Comparison of ENCODE assay signal across 23 cellular contexts in genomic region chrX:100363926-100364325, GRCh38. TPM values are rescaled to one million over a fixed set of nuclear protein-coding genes. Genes with fewer than 3 reads are reported as not detected.
DNase-seq lines count a peak whose midpoint lies in the region; ATAC-seq, FAIRE-seq and TF ChIP-seq lines count a peak whose summit lies in the region.
"Had no signal": no experiment of that assay in that cellular context is flagged by ENCODE, and none has a peak within 500 bp of the region (broad histone marks: within the 10 kb centered on the region; RNA-seq: fewer than 3 reads in every experiment).

No MANE protein-coding gene starts in this region.

- H3K9me3 ChIP-seq in H1 (ENCODE audit: insufficient read depth in 2 of 2, low read depth in 1 of 2, low read length in 1 of 2) = no peaks in the 10 kb centered on the region
- H3K9me3 ChIP-seq: BLaER1 treated with 17β-estradiol and CSF1 and Interleukin-3, amounts not matched to agents 10 nM and 100 nM; SK-N-SH had no signal

- H3K4me1 Mint-ChIP-seq in nephron progenitor cell = peaks cover 76% of the 10 kb centered on the region
- H3K4me1 Mint-ChIP-seq in effector memory CD8-positive, alpha-beta T cell (ENCODE audit: low read depth in 2 of 2) = no peaks in the 10 kb centered on the region
- H3K4me1 Mint-ChIP-seq: CD8-positive, alpha-beta memory T cell; T-cell had no signal

- no peak overlapping the region for H2BK12ac ChIP-seq in H1 (ENCODE audit: low read depth, low read length)

- peaks cover 0 to 3% (median 0%) of the 10 kb centered on the region in 4 experiments; a peak in 1 of 7 replicates for H3K4me1 ChIP-seq in H1 (replicated peaks in 1 of 4; ENCODE audit: control insufficient read depth in 3 of 4, insufficient read depth in 4 of 4, low read length in 3 of 4)

- no peak overlapping the region for H2BK5ac ChIP-seq in H1 (ENCODE audit: low read depth, low read length)

- no peak overlapping the region for H3K23ac ChIP-seq in H1 (ENCODE audit: insufficient read length)

- FAIRE-seq in H1 (lab: Jason Lieb, UNC) = no peak

- no peak for TF ChIP-seq EP300 in H1 (IDR thresholded peaks at IDR 0.05; ENCODE audit: borderline replicate concordance in 1 of 2, low read depth in 2 of 2, low read length in 2 of 2)

- H3K9me3 Mint-ChIP-seq in nephron progenitor cell = no peaks in the 10 kb centered on the region
- no peaks in the 10 kb centered on the region for H3K9me3 Mint-ChIP-seq in effector memory CD8-positive, alpha-beta T cell
- H3K9me3 Mint-ChIP-seq: CD8-positive, alpha-beta memory T cell; T-cell had no signal

- H3K79me1 ChIP-seq in H1 (ENCODE audit: low read depth, low read length) = no peaks in the 10 kb centered on the region

- H4K91ac ChIP-seq in H1 (replicated peaks; ENCODE audit: insufficient read length, low read length) = no peak overlapping the region

- no peak overlapping the region for H3K4ac ChIP-seq in H1 (replicated peaks; ENCODE audit: insufficient read length, low read depth, low read length)

- no peaks in the 10 kb centered on the region for H3K27me3 Mint-ChIP-seq in nephron progenitor cell (ENCODE audit: low read depth, poor library complexity)
- no peaks in the 10 kb centered on the region for H3K27me3 Mint-ChIP-seq in effector memory CD8-positive, alpha-beta T cell

- H3K23me2 ChIP-seq in H1 (ENCODE audit: low read depth, low read length) = no peaks in the 10 kb centered on the region

- no peak overlapping the region for H2BK15ac ChIP-seq in H1 (ENCODE audit: low read length)

- peaks cover 10% of the 10 kb centered on the region for H3K36me3 Mint-ChIP-seq in nephron progenitor cell (ENCODE audit: low read depth)
- H3K36me3 Mint-ChIP-seq in effector memory CD8-positive, alpha-beta T cell (ENCODE audit: insufficient read depth) = no peaks in the 10 kb centered on the region
- H3K36me3 Mint-ChIP-seq: CD8-positive, alpha-beta memory T cell; T-cell had no signal

- H2BK20ac ChIP-seq in H1 (ENCODE audit: low read length) = no peak overlapping the region

- no peak overlapping the region for H3K9ac ChIP-seq in H1 (replicated peaks in 1 of 4; ENCODE audit: extremely low read depth in 1 of 4, low read depth in 3 of 4, low read length in 3 of 4)
- H3K9ac ChIP-seq: BLaER1 treated with 17β-estradiol and CSF1 and Interleukin-3, amounts not matched to agents 10 nM and 100 nM; KMS-11; SK-N-SH had no signal

- no peak for ATAC-seq in effector memory CD8-positive, alpha-beta T cell (replicated peaks)
- ATAC-seq: HCT116, T-cell had no signal

- H2AK5ac ChIP-seq in H1 (ENCODE audit: low read depth, low read length) = no peak overlapping the region

- CTCF ChIA-PET in H1 (lab: Charles Lee; ENCODE audit: partially characterized antibody) (interaction anchor here (1.3 kb wide), 1 partner anchor 49 kb away, joined by 5 read pairs; no protein-coding TSS in a partner anchor), RWPE1 (lab: Yijun Ruan, JAX) (no interaction called here)

- POLR2A ChIA-PET in H1 (lab: Charles Lee; ENCODE audit: partially characterized antibody) (no interaction called here), RWPE1 (lab: Yijun Ruan, JAX; ENCODE audit: low non-redundant PET) (no interaction called here)

- H3K56ac ChIP-seq in H1 (replicated peaks; ENCODE audit: insufficient read length, low read depth, low read length) = no peak overlapping the region

- H3K14ac ChIP-seq in H1 (ENCODE audit: insufficient read length) = no peak overlapping the region

- H2AFZ ChIP-seq in H1 (ENCODE audit: low read length) = no peak overlapping the region

- peak; percentile 15 for DNase-seq in ELF-1 (ENCODE audit: low read depth, low spot score)
- peak; percentile 0 for DNase-seq in NB4 (ENCODE audit: low read depth)
- DNase-seq in H1 (ENCODE audit: low read depth in 1 of 2, low spot score in 2 of 2) = no peak
- DNase-seq in nephron progenitor cell = peak; percentile 59
- DNase-seq in putamen (ENCODE audit: low spot score) = no peak
- DNase-seq in RWPE1 (ENCODE audit: low spot score) = no peak
- no peak for DNase-seq in CD1c-positive myeloid dendritic cell (ENCODE audit: extremely low spot score)
- no peak for DNase-seq in effector memory CD8-positive, alpha-beta T cell
- DNase-seq: CD8-positive, alpha-beta memory T cell; DMS79 treated with DMSO at 0.1 percent for 48 hours; NCI-H1417 treated with DMSO at 0.1 percent for 48 hours; NCI-H187 treated with DMSO at 0.1 percent for 48 hours; NCI-H2171; NK-92 treated with Interleukin-12 subunit alpha and Interleukin-12 subunit beta, amount 100 ng/mL, for 24 hours; SHP77 treated with DMSO at 0.1 percent for 48 hours; SK-N-SH; T-cell had no signal

- 66% methylated on average over 3 of the region's 3 CpGs; no CpG with 5 or more reads in 1 of the 2 experiments for WGBS in H1 (ENCODE audit: extremely low coverage in 1 of 2, insufficient coverage in 1 of 2, insufficient read length in 1 of 2, insufficient replicate concordance in 2 of 2, low coverage in 1 of 2, low lambda C conversion rate in 2 of 2, missing lambda C conversion rate in 1 of 2), 2 experiments

- no peak overlapping the region for H4K8ac ChIP-seq in H1 (ENCODE audit: extremely low read depth, insufficient read depth, low read length)

- H3K27ac ChIP-seq in H1 (ENCODE audit: low read depth, low read length) (no peak overlapping the region), RWPE1 (no peak overlapping the region)
- H3K27ac ChIP-seq: BLaER1 treated with 17β-estradiol and CSF1 and Interleukin-3, amounts not matched to agents 10 nM and 100 nM; KMS-11 had no signal

- no peak overlapping the region for H3K4me3 Mint-ChIP-seq in nephron progenitor cell
- no peak overlapping the region for H3K4me3 Mint-ChIP-seq in effector memory CD8-positive, alpha-beta T cell
- H3K4me3 Mint-ChIP-seq: CD8-positive, alpha-beta memory T cell; T-cell had no signal

- no peaks in the 10 kb centered on the region for H3K36me3 ChIP-seq in H1 (ENCODE audit: control insufficient read depth in 2 of 4, insufficient read depth in 4 of 4, low read length in 3 of 4)
- H3K36me3 ChIP-seq: BLaER1 treated with 17β-estradiol and CSF1 and Interleukin-3, amounts not matched to agents 10 nM and 100 nM had no signal

- no peak for TF ChIP-seq CTCF in NB4 (IDR thresholded peaks at IDR 0.05; ENCODE audit: low read depth, low read length)
- no peak for TF ChIP-seq CTCF in H1 (IDR thresholded peaks at IDR 0.05; ENCODE audit: control extremely low read depth in 1 of 3, insufficient read depth in 1 of 3, low read depth in 1 of 3, low read length in 3 of 3)
- TF ChIP-seq CTCF in nephron progenitor cell (IDR thresholded peaks at IDR 0.05) = no peak
- TF ChIP-seq CTCF in RWPE1 (conservative IDR thresholded peaks at IDR 0.05; ENCODE audit: low read depth) = no peak

- H3K4me2 ChIP-seq in H1 (ENCODE audit: insufficient read depth in 1 of 2, low read depth in 2 of 2, low read length in 2 of 2) = no peak overlapping the region
- H3K4me2 ChIP-seq: BLaER1 treated with 17β-estradiol and CSF1 and Interleukin-3, amounts not matched to agents 10 nM and 100 nM; KMS-11; SK-N-SH had no signal

- no peaks in the 10 kb centered on the region for H3K79me2 ChIP-seq in H1 (ENCODE audit: control insufficient read depth in 1 of 2, insufficient read depth in 2 of 2, low read length in 2 of 2)

- no peak overlapping the region for H4K5ac ChIP-seq in H1 (ENCODE audit: insufficient read length, low read depth, low read length)

- H2BK120ac ChIP-seq in H1 (replicated peaks; ENCODE audit: low read depth, low read length) = no peak overlapping the region

- H3K27ac Mint-ChIP-seq in nephron progenitor cell = peak overlapping the region; percentile 90
- no peak overlapping the region for H3K27ac Mint-ChIP-seq in effector memory CD8-positive, alpha-beta T cell
- H3K27ac Mint-ChIP-seq: CD8-positive, alpha-beta memory T cell; T-cell had no signal

- no peaks in the 10 kb centered on the region for H4K20me1 ChIP-seq in H1 (replicated peaks in 1 of 2; ENCODE audit: control insufficient read depth in 1 of 2, insufficient read depth in 2 of 2, low read length in 2 of 2)

- no peak for TF ChIP-seq RAD21 in H1 (IDR thresholded peaks at IDR 0.05 in 1 of 2, conservative IDR thresholded peaks at IDR 0.05 in 1 of 2; ENCODE audit: low read depth in 2 of 2, low read length in 2 of 2)

- no peak overlapping the region for H3K18ac ChIP-seq in H1 (ENCODE audit: extremely low read depth, low read length)

- TF ChIP-seq POLR2A in NB4 (IDR thresholded peaks at IDR 0.05; ENCODE audit: extremely low read depth, insufficient read length) = no peak
- no peak for TF ChIP-seq POLR2A in H1 (IDR thresholded peaks at IDR 0.05; ENCODE audit: control extremely low read depth in 1 of 2, low read depth in 2 of 2, low read length in 2 of 2)

- H3K27me3 ChIP-seq in H1 (replicated peaks in 1 of 4; ENCODE audit: control insufficient read depth in 3 of 4, extremely low read depth in 1 of 4, insufficient read depth in 3 of 4, low read length in 3 of 4) = no peaks in the 10 kb centered on the region

- H3K4me3 ChIP-seq in NB4 (ENCODE audit: low read depth, low read length) = no peak overlapping the region
- H3K4me3 ChIP-seq in H1 (ENCODE audit: extremely low read depth in 1 of 4, insufficient read depth in 2 of 4, low read depth in 3 of 4, low read length in 4 of 4) = no peak overlapping the region
- H3K4me3 ChIP-seq: BLaER1 treated with 17β-estradiol and CSF1 and Interleukin-3, amounts not matched to agents 10 nM and 100 nM had no signal

TF ChIP-seq in H1, 55 proteins besides CTCF, POLR2A, EP300 and RAD21:
- 0 out of 2 replicates have a peak, but pooled peaks have one; percentile 29 for TF ChIP-seq CEBPB (IDR thresholded peaks at IDR 0.05; ENCODE audit: low read depth, low read length)
- TF ChIP-seq FOSL1 (IDR thresholded peaks at IDR 0.05; ENCODE audit: insufficient read depth, low read depth, low read length) = no peak

RNA-seq across cellular contexts. Expression of gene PCDH19, which starts 46.1 kb away (rescaled TPM):
- 0.46 and 1.2 TPM in 2 replicates for total RNA-seq in H1 (2021; fragmentation: NEBNext Ultra II Directional; extraction: Animal tissue kit (Norgen Biotek cat#: 25700))
- polyA plus RNA-seq in H1 (2011; rRNA removed) = 0.12 and 0.17 TPM in 2 replicates
- 0.10 TPM for polyA plus RNA-seq in H1 (2011; cell fraction: cytosol; rRNA removed)
- polyA plus RNA-seq in H1 (2011; cell fraction: nucleus; rRNA removed) = 0.56 TPM
- 0.10 to 0.23 TPM (median 0.17 TPM) in 4 replicates for polyA plus RNA-seq in H1 (2012, experiment 1 of 2)
- polyA plus RNA-seq in H1 (2012, experiment 2 of 2) = 0.05 TPM
- polyA plus RNA-seq in H1 (2013, experiment 1 of 2) = 0.43 TPM
- 0.50 TPM for polyA plus RNA-seq in H1 (2013, experiment 2 of 2)
- polyA minus RNA-seq in H1 (2011; rRNA and poly(A)+ RNA removed) = 0.22 and 0.60 TPM in 2 replicates
- polyA minus RNA-seq in H1 (2011; cell fraction: cytosol; rRNA and poly(A)+ RNA removed) = 0.22 TPM
- 0.80 TPM for polyA minus RNA-seq in H1 (2011; cell fraction: nucleus; rRNA and poly(A)+ RNA removed)
- total RNA-seq: CD8-positive, alpha-beta memory T cell; HT-29; OCI-LY7; RPMI7951 had no signal
- polyA plus RNA-seq: CD8-positive, alpha-beta memory T cell had no signal

Comparison
In these comparisons a context has a peak if more than half of its experiments do, and no peak if none do; other contexts are left out.
1. DNase-seq: peak in ELF-1 (single experiment), NB4 (single experiment) and nephron progenitor cell (single experiment); none in H1 (0 of 2), putamen (single experiment), RWPE1 (single experiment), CD1c-positive myeloid dendritic cell (single experiment) and effector memory CD8-positive, alpha-beta T cell (0 of 3).